Comparison of ENCODE assay signal across 20 cellular contexts in genomic region chr14:91987192-91987591, GRCh38. TPM values are rescaled to one million over a fixed set of nuclear protein-coding genes. Genes with fewer than 3 reads are reported as not detected.
"Had no signal": no experiment of that assay in that cellular context is flagged by ENCODE, and none has a peak within 500 bp of the region (broad histone marks: within the 10 kb centered on the region; RNA-seq: fewer than 3 reads in every experiment).

No MANE protein-coding gene starts in this region.

- H3K27ac ChIP-seq: dorsolateral prefrontal cortex, hepatocyte, left lung, lower lobe of right lung, pancreas, right lobe of liver had no signal

- ATAC-seq: left lung; lower lobe of right lung; natural killer cell treated with Interleukin-12 subunit alpha and Interleukin-12 subunit beta and Interleukin-15 and Interleukin-18, amount 100 ng/mL, for 72 hours; pancreas; stimulated activated memory B cell treated with anti-CD40 and anti-IgM and Interleukin-4, amounts not matched to agents 10 μg/mL and 1 μg/mL and 100 μg/mL, for 72 hours had no signal

- H3K9me3 ChIP-seq: left lung, lower lobe of right lung, pancreas, right lobe of liver had no signal

- H3K4me3 ChIP-seq: dorsolateral prefrontal cortex, hepatocyte, left lung, lower lobe of right lung, pancreas, right lobe of liver had no signal

- H3K4me1 Mint-ChIP-seq: stimulated activated memory B cell treated with anti-CD40 and anti-IgM and Interleukin-4, amounts not matched to agents 10 μg/mL and 1 μg/mL and 100 μg/mL, for 72 hours had no signal

- DNase-seq: cortex of kidney; dorsolateral prefrontal cortex; effector CD8-positive, alpha-beta T cell; foreskin melanocyte; head of caudate nucleus; left lung; lower lobe of right lung; mesenchymal stem cell; midbrain; occipital lobe; pancreas; right lobe of liver; stimulated activated CD4-positive, alpha-beta T cell treated with anti-CD3 and anti-CD28 coated beads, Interleukin-4, amount 100 ng/mL, for 1 hour; stimulated activated CD8-positive, alpha-beta memory T cell treated with anti-CD3 and anti-CD28 coated beads, Interleukin-4, amount 100 ng/mL, for 48 hours; trophoblast cell had no signal

- H3K27me3 Mint-ChIP-seq: natural killer cell treated with Interleukin-12 subunit alpha and Interleukin-12 subunit beta and Interleukin-15 and Interleukin-18, amount 100 ng/mL, for 72 hours; progenitor cell of endocrine pancreas; stimulated activated memory B cell treated with anti-CD40 and anti-IgM and Interleukin-4, amounts not matched to agents 10 μg/mL and 1 μg/mL and 100 μg/mL, for 72 hours; stimulated activated naive CD8-positive, alpha-beta T cell treated with anti-CD3 and anti-CD28 coated beads, Interleukin-15, Interleukin-2, amounts not matched to agents 100 ng/mL and 50 ng/mL, for 24 hours had no signal

- H3K27me3 ChIP-seq: dorsolateral prefrontal cortex, hepatocyte, left lung, pancreas, right lobe of liver had no signal

- H3K4me3 Mint-ChIP-seq: natural killer cell treated with Interleukin-12 subunit alpha and Interleukin-12 subunit beta and Interleukin-15 and Interleukin-18, amount 100 ng/mL, for 72 hours; stimulated activated memory B cell treated with anti-CD40 and anti-IgM and Interleukin-4, amounts not matched to agents 10 μg/mL and 1 μg/mL and 100 μg/mL, for 72 hours; stimulated activated naive CD8-positive, alpha-beta T cell treated with anti-CD3 and anti-CD28 coated beads, Interleukin-15, Interleukin-2, amounts not matched to agents 100 ng/mL and 50 ng/mL, for 24 hours had no signal

- H3K9me3 Mint-ChIP-seq: natural killer cell treated with Interleukin-12 subunit alpha and Interleukin-12 subunit beta and Interleukin-15 and Interleukin-18, amount 100 ng/mL, for 72 hours; stimulated activated memory B cell treated with anti-CD40 and anti-IgM and Interleukin-4, amounts not matched to agents 10 μg/mL and 1 μg/mL and 100 μg/mL, for 72 hours; stimulated activated naive CD8-positive, alpha-beta T cell treated with anti-CD3 and anti-CD28 coated beads, Interleukin-15, Interleukin-2, amounts not matched to agents 100 ng/mL and 50 ng/mL, for 24 hours had no signal

- H3K27ac Mint-ChIP-seq: natural killer cell treated with Interleukin-12 subunit alpha and Interleukin-12 subunit beta and Interleukin-15 and Interleukin-18, amount 100 ng/mL, for 72 hours; progenitor cell of endocrine pancreas; stimulated activated memory B cell treated with anti-CD40 and anti-IgM and Interleukin-4, amounts not matched to agents 10 μg/mL and 1 μg/mL and 100 μg/mL, for 72 hours; stimulated activated naive CD8-positive, alpha-beta T cell treated with anti-CD3 and anti-CD28 coated beads, Interleukin-15, Interleukin-2, amounts not matched to agents 100 ng/mL and 50 ng/mL, for 24 hours had no signal

RNA-seq across cellular contexts. Expression of gene FBLN5, which starts 39.7 kb away (rescaled TPM):
- total RNA-seq: natural killer cell treated with Interleukin-12 subunit alpha and Interleukin-12 subunit beta and Interleukin-15 and Interleukin-18, amount 100 ng/mL, for 72 hours had no signal
